1 cellular context compared by ENCODE assay signal in genomic region chr22:19811211-19811621, GRCh38.
TF ChIP-seq lines count a peak whose summit lies in the region.

No MANE protein-coding gene starts in this region.

TF ChIP-seq in WTC11, 78 proteins besides CTCF, POLR2A, EP300 and RAD21 (continued from another document):
- TF ChIP-seq IRF1 (CRISPR knock-in tag; IDR thresholded peaks at IDR 0.05), result no peak
- TF ChIP-seq ZNF512 (CRISPR knock-in tag; IDR thresholded peaks at IDR 0.05; ENCODE audit: borderline replicate concordance), result no peak
- TF ChIP-seq ATF2 (CRISPR knock-in tag; IDR thresholded peaks at IDR 0.05; ENCODE audit: borderline replicate concordance, low read depth), result no peak
- TF ChIP-seq ZSCAN18 (CRISPR knock-in tag; IDR thresholded peaks at IDR 0.05), result no peak
- no peak for TF ChIP-seq TP53 (CRISPR knock-in tag; IDR thresholded peaks at IDR 0.05)
- no peak for TF ChIP-seq IRF2 (CRISPR knock-in tag; IDR thresholded peaks at IDR 0.05; ENCODE audit: borderline replicate concordance, low read depth)
- no peak for TF ChIP-seq ZNF232 (CRISPR knock-in tag; IDR thresholded peaks at IDR 0.05)
- no peak for TF ChIP-seq PRRX2 (CRISPR knock-in tag; IDR thresholded peaks at IDR 0.05)
- TF ChIP-seq ARID4B (CRISPR knock-in tag; IDR thresholded peaks at IDR 0.05; ENCODE audit: borderline replicate concordance), result no peak
- TF ChIP-seq ATF3 (CRISPR knock-in tag; conservative IDR thresholded peaks at IDR 0.05), result no peak
- no peak for TF ChIP-seq ZNF532 (CRISPR knock-in tag; IDR thresholded peaks at IDR 0.05; ENCODE audit: borderline replicate concordance)
TF ChIP-seq in WTC11: peak in this region for 0.
